21 cellular contexts compared by ENCODE assay signal in genomic region chrX:125236955-125237354, GRCh38.
DNase-seq lines count a peak whose midpoint lies in the region; ATAC-seq, FAIRE-seq and TF ChIP-seq lines count a peak whose summit lies in the region.
"Had no signal": no experiment of that assay in that cellular context is flagged by ENCODE, and none has a peak within 500 bp of the region (broad histone marks: within the 10 kb centered on the region; RNA-seq: fewer than 3 reads in every experiment).

No MANE protein-coding gene starts in this region.

- POLR2A ChIA-PET in PC-3 (lab: Charles Lee; ENCODE audit: unreplicated experiment), result no interaction called here

- H4K20me1 ChIP-seq in astrocyte (ENCODE audit: insufficient read depth, low read length), result no peaks in the 10 kb centered on the region
- no peaks in the 10 kb centered on the region for H4K20me1 ChIP-seq in PC-3 (ENCODE audit: low read length)
- H4K20me1 ChIP-seq: BLaER1 treated with 17β-estradiol and CSF1 and Interleukin-3, amounts not matched to agents 10 nM and 100 nM had no signal

- H3K9me3 Mint-ChIP-seq in astrocyte (ENCODE audit: unreplicated experiment), result no peaks in the 10 kb centered on the region
- H3K9me3 Mint-ChIP-seq: CD4-positive, alpha-beta T cell; CD8-positive, alpha-beta T cell had no signal

- WGBS in esophagus squamous epithelium, 2 donors, result 18 to 31% methylated on average over 1 of the region's 1 CpG

- H2AFZ ChIP-seq in astrocyte (ENCODE audit: low read depth, low read length) (no peak overlapping the region), PC-3 (ENCODE audit: low read length) (no peak overlapping the region)

- H3K36me3 ChIP-seq in astrocyte (ENCODE audit: insufficient read depth, low read length) (no peaks in the 10 kb centered on the region), PC-3 (ENCODE audit: low read depth, low read length) (no peaks in the 10 kb centered on the region), esophagus squamous epithelium (no peaks in the 10 kb centered on the region)
- H3K36me3 ChIP-seq: BLaER1 treated with 17β-estradiol and CSF1 and Interleukin-3, amounts not matched to agents 10 nM and 100 nM had no signal

- peak; percentile 41 to 58 for ATAC-seq in activated CD4-positive, CD25-positive, alpha-beta regulatory T cell treated with anti-CD3 and anti-CD28 coated beads, Interleukin-2, amount 50 U/mL, for 24 hours
- ATAC-seq in GM18520 (IDR thresholded peaks at IDR 0.05; ENCODE audit: unreplicated experiment), result peak; percentile 53
- ATAC-seq in PC-3, result no peak
- ATAC-seq: A549; CD8-positive, alpha-beta T cell had no signal

- no TSS peak for BruUV-seq in PC-3 (replicated peaks; lab: Mats Ljungman, UMichigan)

- H3K4me1 Mint-ChIP-seq in astrocyte (ENCODE audit: low read depth, unreplicated experiment), result no peaks in the 10 kb centered on the region
- H3K4me1 Mint-ChIP-seq: B cell had no signal

- TF ChIP-seq CTCF in astrocyte (IDR thresholded peaks at IDR 0.05; ENCODE audit: insufficient read depth, low read depth, low read length), result no peak
- TF ChIP-seq CTCF in PC-3 (conservative IDR thresholded peaks at IDR 0.05; ENCODE audit: low read depth, low read length), result no peak
- TF ChIP-seq CTCF in esophagus squamous epithelium (IDR thresholded peaks at IDR 0.05), result no peak

- no peaks in the 10 kb centered on the region for H3K36me3 Mint-ChIP-seq in astrocyte (ENCODE audit: low read depth, unreplicated experiment)
- H3K36me3 Mint-ChIP-seq: CD8-positive, alpha-beta T cell had no signal

- H3K27me3 ChIP-seq in astrocyte (ENCODE audit: insufficient read depth, low read length), result no peaks in the 10 kb centered on the region
- H3K27me3 ChIP-seq in PC-3 (ENCODE audit: low read length), result no peaks in the 10 kb centered on the region
- no peaks in the 10 kb centered on the region for H3K27me3 ChIP-seq in esophagus squamous epithelium

- H3K4me2 ChIP-seq in astrocyte (ENCODE audit: low read length) (no peak overlapping the region), PC-3 (ENCODE audit: low read length) (no peak overlapping the region)
- H3K4me2 ChIP-seq: A549; BLaER1 treated with 17β-estradiol and CSF1 and Interleukin-3, amounts not matched to agents 10 nM and 100 nM had no signal

- no peaks in the 10 kb centered on the region for H3K9me3 ChIP-seq in astrocyte (ENCODE audit: insufficient read depth, low read depth, low read length)
- no peaks in the 10 kb centered on the region for H3K9me3 ChIP-seq in PC-3 (ENCODE audit: low read length)
- no peaks in the 10 kb centered on the region for H3K9me3 ChIP-seq in esophagus squamous epithelium
- H3K9me3 ChIP-seq: A549; BLaER1 treated with 17β-estradiol and CSF1 and Interleukin-3, amounts not matched to agents 10 nM and 100 nM; Caco-2 had no signal

- FAIRE-seq in astrocyte (lab: Jason Lieb, UNC), result peak; percentile 82
- FAIRE-seq: D721Med, G401.6, GM12891 had no signal

- H3K27ac ChIP-seq in astrocyte (ENCODE audit: low read depth, low read length), result no peak overlapping the region
- H3K27ac ChIP-seq in PC-3 (ENCODE audit: low read length), result no peak overlapping the region
- H3K27ac ChIP-seq in esophagus squamous epithelium, result no peak overlapping the region
- H3K27ac ChIP-seq: 22Rv1; A549; BLaER1 treated with 17β-estradiol and CSF1 and Interleukin-3, amounts not matched to agents 10 nM and 100 nM; C4-2B had no signal

- CTCF ChIA-PET in PC-3 (lab: Charles Lee), result no interaction called here

- H3K4me1 ChIP-seq in astrocyte (ENCODE audit: insufficient read depth, low read length) (no peaks in the 10 kb centered on the region), PC-3 (ENCODE audit: insufficient read depth, low read length) (no peaks in the 10 kb centered on the region), esophagus squamous epithelium (no peaks in the 10 kb centered on the region)
- H3K4me1 ChIP-seq: A549, Caco-2 had no signal

- no peak for TF ChIP-seq POLR2A in esophagus squamous epithelium (IDR thresholded peaks at IDR 0.05)

- no peak overlapping the region for H3K27ac Mint-ChIP-seq in astrocyte (ENCODE audit: unreplicated experiment)
- H3K27ac Mint-ChIP-seq: B cell; CD4-positive, alpha-beta T cell; CD8-positive, alpha-beta T cell had no signal

- H3K79me2 ChIP-seq in astrocyte (ENCODE audit: insufficient read depth, low read length) (no peaks in the 10 kb centered on the region), PC-3 (ENCODE audit: low read length) (no peaks in the 10 kb centered on the region)

- no peaks in the 10 kb centered on the region for H3K27me3 Mint-ChIP-seq in astrocyte (ENCODE audit: low read depth, unreplicated experiment)
- H3K27me3 Mint-ChIP-seq: B cell had no signal

- H3K9ac ChIP-seq in astrocyte (ENCODE audit: low read length), result no peak overlapping the region
- H3K9ac ChIP-seq in PC-3 (ENCODE audit: low read length), result no peak overlapping the region
- H3K9ac ChIP-seq: BLaER1 treated with 17β-estradiol and CSF1 and Interleukin-3, amounts not matched to agents 10 nM and 100 nM had no signal

- no peak overlapping the region for H3K4me3 ChIP-seq in astrocyte (ENCODE audit: insufficient read depth, low read depth, low read length)
- H3K4me3 ChIP-seq in PC-3 (ENCODE audit: low read length), result no peak overlapping the region
- H3K4me3 ChIP-seq in esophagus squamous epithelium, result no peak overlapping the region
- H3K4me3 ChIP-seq: A549; BLaER1 treated with 17β-estradiol and CSF1 and Interleukin-3, amounts not matched to agents 10 nM and 100 nM had no signal

- intact Hi-C loops in PC-3 (cut with micrococcal nuclease) (no loop called here), esophagus squamous epithelium (cut with DNase I) (no loop called here)

- no peaks in the 10 kb centered on the region for H3F3A ChIP-seq in PC-3 (ENCODE audit: low read length, unreplicated experiment)

- no peak overlapping the region for H3K4me3 Mint-ChIP-seq in astrocyte (ENCODE audit: unreplicated experiment)
- H3K4me3 Mint-ChIP-seq: B cell; CD4-positive, alpha-beta T cell; CD8-positive, alpha-beta T cell had no signal

- no peaks in the 10 kb centered on the region for H3K9me2 ChIP-seq in PC-3 (replicated peaks; ENCODE audit: low read length)

- no peak for DNase-seq in activated CD4-positive, CD25-positive, alpha-beta regulatory T cell treated with anti-CD3 and anti-CD28 coated beads, Interleukin-2, amount 50 U/mL, for 72 hours
- DNase-seq in astrocyte (ENCODE audit: low read depth), result no peak
- no peak for DNase-seq in PC-3
- no peak for DNase-seq in esophagus squamous epithelium (lab: John Stamatoyannopoulos, UW)
- DNase-seq: AML-193; Caco-2; Calu3; CD4-positive, alpha-beta T cell; CD8-positive, alpha-beta T cell; DMS79 treated with DMSO at 0.1 percent for 48 hours; GF-D8 had no signal
